8 cellular contexts compared by ENCODE assay signal in genomic region chr11:67507891-67508485, GRCh38. TPM values are rescaled to one million over a fixed set of nuclear protein-coding genes. Genes with fewer than 3 reads are reported as not detected.
DNase-seq lines count a peak whose midpoint lies in the region; ATAC-seq and TF ChIP-seq lines count a peak whose summit lies in the region.

CDK2AP2 (minus strand) TSS chr11:67508162; CDS start chr11:67508082, 80 bp downstream.

- H3K4me3 Mint-ChIP-seq in activated T-cell treated with anti-CD3 and anti-CD28 coated beads, Interleukin-2, amount 50 U/mL, for 24 hours: peak within 1 kb of the TSS; percentile 91

- H3K9ac ChIP-seq in mucosa of stomach (ENCODE audit: low read length): peak within 1 kb of the TSS; percentile 87

- ATAC-seq in GM21717 (IDR thresholded peaks at IDR 0.05; ENCODE audit: unreplicated experiment): peak; percentile 65

- peaks cover 29% of the 10 kb centered on the region for H3K36me3 Mint-ChIP-seq in activated T-cell treated with anti-CD3 and anti-CD28 coated beads, Interleukin-2, amount 50 U/mL, for 24 hours (ENCODE audit: low read depth)

- no peak for TF ChIP-seq POLR2A in erythroblast (IDR thresholded peaks at IDR 0.05; ENCODE audit: low read length)

- no peaks in the 10 kb centered on the region for H3K27me3 ChIP-seq in mucosa of stomach (ENCODE audit: control insufficient read depth, insufficient read depth, low read length)

- in situ Hi-C loops in KBM-7 (cut with MboI; ENCODE audit: low pct_unique_long_range_greater_than_20kb, low sequenced_read_pairs): no loop called here

- H3K36me3 ChIP-seq in mucosa of stomach (ENCODE audit: control insufficient read depth, insufficient read depth, low read length): no peaks in the 10 kb centered on the region

- H3K4me1 ChIP-seq in mucosa of stomach (ENCODE audit: control insufficient read depth, insufficient read depth, low read length): peaks cover 40% of the 10 kb centered on the region

- H3K4me1 Mint-ChIP-seq in activated T-cell treated with anti-CD3 and anti-CD28 coated beads, Interleukin-2, amount 50 U/mL, for 24 hours (ENCODE audit: low read depth): peaks cover 35% of the 10 kb centered on the region

- no peaks in the 10 kb centered on the region for H3K9me3 Mint-ChIP-seq in activated T-cell treated with anti-CD3 and anti-CD28 coated beads, Interleukin-2, amount 50 U/mL, for 24 hours

- peak; percentile 89 for DNase-seq in DMS153 treated with DMSO at 0.1 percent for 48 hours (lab: John Stamatoyannopoulos, UW; ENCODE audit: unreplicated experiment)
- DNase-seq in KBM-7: peak; percentile 99
- peak; percentile 98 for DNase-seq in activated T-cell treated with anti-CD3 and anti-CD28 coated beads, Interleukin-2, amount 50 U/mL, for 24 hours
- DNase-seq in erythroblast (lab: John Stamatoyannopoulos, UW): peak; percentile 99 to 100
- DNase-seq in stimulated activated CD8-positive, alpha-beta memory T cell treated with anti-CD3 and anti-CD28 coated beads, Interleukin-7, amount 100 ng/mL, for 1 hour (ENCODE audit: low read depth in 2 of 2): peak; percentile 92 to 96

- peak within 1 kb of the TSS; percentile 97 for H3K27ac Mint-ChIP-seq in activated T-cell treated with anti-CD3 and anti-CD28 coated beads, Interleukin-2, amount 50 U/mL, for 24 hours

- no peaks in the 10 kb centered on the region for H3K9me3 ChIP-seq in mucosa of stomach (ENCODE audit: control insufficient read depth, low read length)

- H3K27me3 Mint-ChIP-seq in activated T-cell treated with anti-CD3 and anti-CD28 coated beads, Interleukin-2, amount 50 U/mL, for 24 hours: no peaks in the 10 kb centered on the region

- peak within 1 kb of the TSS; percentile 69 for H3K4me3 ChIP-seq in mucosa of stomach (ENCODE audit: low read length)

TF ChIP-seq in PFSK-1, 5 proteins besides CTCF, POLR2A, EP300 and RAD21:
- TF ChIP-seq SIN3A (IDR thresholded peaks at IDR 0.05; ENCODE audit: borderline replicate concordance, insufficient read depth, low read length) (peak; percentile 58; the same call in 1 of the 2 replicates), FOXP2 (optimal IDR thresholded peaks at IDR 0.05; ENCODE audit: borderline replicate concordance, extremely low read depth, extremely low read length, insufficient read depth) (no peak), POLR2AphosphoS5 (IDR thresholded peaks at IDR 0.05; ENCODE audit: low read depth, low read length) (peak; percentile 77)

RNA-seq across cellular contexts. Expression of gene CDK2AP2, which starts in this region (rescaled TPM):
- 64.8 TPM for polyA plus RNA-seq in PFSK-1 (2012; ENCODE audit: insufficient read length, low read depth)

Comparison
In these comparisons a context has a peak if more than half of its experiments do, and no peak if none do; other contexts are left out.
1. Peak in every context shown above with its lines: DNase-seq, ATAC-seq and H3K4me3 ChIP-seq.